1 cellular context compared by ENCODE assay signal in genomic region chr16:4790261-4790660, GRCh38.
A peak's percentile ranks its signal among the peaks of the same experiment; 100 is the strongest.
TF ChIP-seq lines count a peak whose summit lies in the region.

No MANE protein-coding gene starts in this region.

TF ChIP-seq in K562, 482 proteins besides CTCF, POLR2A, EP300 and RAD21:
- TF ChIP-seq SMARCC2 (IDR thresholded peaks at IDR 0.05; ENCODE audit: low read depth) (no peak), CCAR2 (IDR thresholded peaks at IDR 0.05; ENCODE audit: low read depth, low read length) (no peak), ZSCAN29 (IDR thresholded peaks at IDR 0.05) (no peak), SMAD3 (CRISPR knock-in tag; conservative IDR thresholded peaks at IDR 0.05) (no peak), ZC3H11A (IDR thresholded peaks at IDR 0.05; ENCODE audit: low read depth, low read length) (no peak), BRD4 (IDR thresholded peaks at IDR 0.05) (no peak), ZEB2 (IDR thresholded peaks at IDR 0.05) (0 out of 2 replicates have a peak, but pooled peaks have one; percentile 23), GMEB1 (CRISPR knock-in tag; IDR thresholded peaks at IDR 0.05) (no peak), ASH1L (IDR thresholded peaks at IDR 0.05; ENCODE audit: borderline replicate concordance, low read depth, partially characterized antibody) (no peak), CEBPG (CRISPR knock-in tag; IDR thresholded peaks at IDR 0.05) (peak; percentile 74), CEBPG (tag; conservative IDR thresholded peaks at IDR 0.05 in 1 of 2, IDR thresholded peaks at IDR 0.05 in 1 of 2) (0 out of 4 replicates have a peak, but pooled peaks of 1 of the 2 experiments have one; percentile 46), POU5F1 (IDR thresholded peaks at IDR 0.05; ENCODE audit: borderline replicate concordance, low read depth, low read length, partially characterized antibody) (no peak), HNRNPUL1 (IDR thresholded peaks at IDR 0.05; ENCODE audit: low read length) (no peak), RFX5 (IDR thresholded peaks at IDR 0.05; ENCODE audit: low read depth, low read length) (no peak), ZNF395 (CRISPR knock-in tag; IDR thresholded peaks at IDR 0.05) (no peak), SP1 (CRISPR knock-in tag; IDR thresholded peaks at IDR 0.05) (no peak)
TF ChIP-seq in K562: peak in this region for 2.
